In genomic region chr3:20141841-20142240, GRCh38 we compare ENCODE assay signal across 8 cellular contexts. TPM values are rescaled to one million over a fixed set of nuclear protein-coding genes. Genes with fewer than 3 reads are reported as not detected.
A peak's percentile ranks its signal among the peaks of the same experiment; 100 is the strongest.
DNase-seq lines count a peak whose midpoint lies in the region; ATAC-seq and TF ChIP-seq lines count a peak whose summit lies in the region.

No MANE protein-coding gene starts in this region.

- no peaks in the 10 kb centered on the region for H3K9me3 ChIP-seq in left lung

- H3K4me1 ChIP-seq in left lung, result no peaks in the 10 kb centered on the region

- no peak overlapping the region for H3K4me3 ChIP-seq in left lung

- ATAC-seq in left lung (peak; percentile 74), GM21390 (IDR thresholded peaks at IDR 0.05; ENCODE audit: unreplicated experiment) (no peak), HG02885 (IDR thresholded peaks at IDR 0.05; ENCODE audit: poor library complexity, unreplicated experiment) (no peak)

- intact Hi-C loops in left lung (cut with DNase I), result no loop called here

- H3K27me3 ChIP-seq in left lung, result no peaks in the 10 kb centered on the region

- TF ChIP-seq CTCF in left lung (IDR thresholded peaks at IDR 0.05), result no peak

- DNase-seq in NCI-H2107 treated with DMSO at 0.1 percent for 48 hours (lab: John Stamatoyannopoulos, UW; ENCODE audit: unreplicated experiment), result peak; percentile 55
- peak; percentile 82 for DNase-seq in ecto neural progenitor cell (ENCODE audit: low spot score)
- no peak for DNase-seq in left lung
- peak; percentile 13 for DNase-seq in stromal cell of bone marrow (ENCODE audit: low read depth)
- no peak for DNase-seq in dermis blood vessel endothelial cell
- DNase-seq in NOMO-1 treated with DMSO at 0.1 percent for 48 hours (lab: John Stamatoyannopoulos, UW; ENCODE audit: unreplicated experiment), result no peak

- no peak overlapping the region for H3K27ac ChIP-seq in left lung

- peaks cover 0 to 40% of the 10 kb centered on the region in 2 donors for H3K36me3 ChIP-seq in left lung

RNA-seq across cellular contexts. Expression of gene SGO1, which starts 44.2 kb away (rescaled TPM):
- total RNA-seq in left lung, result 1 to 10 TPM; 2.7 to 3.3 TPM
- total RNA-seq in dermis blood vessel endothelial cell, result 2.6 and 10.5 TPM in 2 replicates

Comparison
In these comparisons a context has a peak if more than half of its experiments do, and no peak if none do; other contexts are left out.
1. DNase-seq: peak in NCI-H2107 treated with DMSO at 0.1 percent for 48 hours (single experiment), ecto neural progenitor cell (single experiment) and stromal cell of bone marrow (single experiment); none in left lung (0 of 2), dermis blood vessel endothelial cell (single experiment) and NOMO-1 treated with DMSO at 0.1 percent for 48 hours (single experiment).